ENCODE assay signal across 8 cellular contexts in the genomic region with DNA sequence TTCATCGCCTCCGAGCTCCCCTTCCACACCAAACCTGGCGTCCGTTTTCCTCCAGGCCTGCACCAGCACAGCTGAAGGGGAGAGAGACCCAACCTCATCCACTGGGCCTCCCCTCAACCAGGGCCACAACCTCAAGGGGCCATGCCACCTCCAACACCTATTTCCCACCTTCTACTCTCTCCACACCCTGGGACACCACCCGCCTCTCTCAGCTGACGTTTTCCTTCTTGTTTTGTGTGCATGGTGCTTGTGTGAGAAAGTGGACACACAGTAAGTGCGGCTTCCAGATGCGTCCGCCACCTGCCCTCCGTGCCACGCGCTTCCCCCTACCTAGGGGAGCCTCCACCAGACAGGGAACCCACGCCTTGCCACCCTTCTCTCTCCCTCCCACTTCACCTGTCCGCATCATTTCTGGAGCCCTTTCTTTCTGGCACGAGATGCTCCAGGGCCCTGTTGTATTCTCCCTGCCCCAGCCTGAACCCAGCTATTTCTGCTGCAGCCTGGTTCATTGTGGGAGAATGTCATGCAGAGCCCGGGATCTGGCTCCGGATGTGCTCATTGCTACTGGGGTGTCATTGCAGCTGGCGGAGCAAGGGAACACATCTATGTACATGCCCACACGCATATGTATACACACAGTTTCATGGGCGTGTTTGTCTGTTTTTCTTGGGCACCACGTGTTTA. TPM values are rescaled to one million over a fixed set of nuclear protein-coding genes. Genes with fewer than 3 reads are reported as not detected.
DNase-seq lines count a peak whose midpoint lies in the region; ATAC-seq and TF ChIP-seq lines count a peak whose summit lies in the region.

No MANE protein-coding gene starts in this region.

- H3K9ac ChIP-seq in HCT116 (ENCODE audit: low read length) (peak overlapping the region; percentile 78), skeletal muscle tissue (ENCODE audit: low read depth in 1 of 3, low read length in 3 of 3) (peak overlapping the region; percentile 80 to 93 (median 81))

- RAD21 ChIA-PET in HCT116 (lab: Charles Lee; ENCODE audit: low non-redundant PET in 1 of 2, low total read pairs in 2 of 2, uncharacterized antibody in 2 of 2, unreplicated experiment in 2 of 2) = no interaction called here

- H3K4me1 Mint-ChIP-seq in activated CD8-positive, alpha-beta T cell treated with anti-CD3 and anti-CD28 coated beads for 36 hours (ENCODE audit: low read depth) = peaks cover 47% of the 10 kb centered on the region

- H3K27me3 ChIP-seq in HCT116 (ENCODE audit: insufficient read depth, low read length) (no peaks in the 10 kb centered on the region), gastroesophageal sphincter (peaks cover 27% of the 10 kb centered on the region), skeletal muscle tissue (ENCODE audit: control insufficient read depth in 3 of 3, insufficient read depth in 3 of 3, low read length in 3 of 3) (peaks cover 4 to 11% (median 10%) of the 10 kb centered on the region in 3 donors)

- TF ChIP-seq CTCF in HCT116 (IDR thresholded peaks at IDR 0.05 in 2 of 3, conservative IDR thresholded peaks at IDR 0.05 in 1 of 3; ENCODE audit: borderline replicate concordance in 1 of 3, insufficient read depth in 1 of 3, low read depth in 2 of 3, low read length in 2 of 3) (no peak), gastroesophageal sphincter (IDR thresholded peaks at IDR 0.05) (no peak)
- no peak for TF ChIP-seq CTCF in activated CD8-positive, alpha-beta T cell treated with anti-CD3 and anti-CD28 coated beads for 36 hours (IDR thresholded peaks at IDR 0.05)

- H3K9me3 Mint-ChIP-seq in activated CD8-positive, alpha-beta T cell treated with anti-CD3 and anti-CD28 coated beads for 36 hours = no peaks in the 10 kb centered on the region

- BruUV-seq in HCT116 (replicated peaks; lab: Mats Ljungman, UMichigan) = TSS peak; percentile 64

- CTCF ChIA-PET in HCT116 (lab: Charles Lee) = interaction anchor here (1.3 kb wide), 1 partner anchor 16 kb away, joined by 4 read pairs; no protein-coding TSS in a partner anchor
- CTCF ChIA-PET in activated CD8-positive, alpha-beta T cell treated with anti-CD3 and anti-CD28 coated beads for 36 hours (lab: Charles Lee) = interaction anchor here (9.6 kb wide), 1 partner anchor 15 kb away, joined by 80 read pairs; no protein-coding TSS in a partner anchor

- no peak for ATAC-seq in HCT116
- ATAC-seq in activated CD8-positive, alpha-beta T cell treated with anti-CD3 and anti-CD28 coated beads for 36 hours = no peak
- ATAC-seq in gastroesophageal sphincter = no peak
- no peak for ATAC-seq in GM19463 (IDR thresholded peaks at IDR 0.05; ENCODE audit: unreplicated experiment)
- ATAC-seq in HG02642 (IDR thresholded peaks at IDR 0.05; ENCODE audit: poor library complexity, unreplicated experiment) = no peak

- no peak for TF ChIP-seq RAD21 in HCT116 (IDR thresholded peaks at IDR 0.05; ENCODE audit: low read depth)

- no peak overlapping the region for H2AFZ ChIP-seq in HCT116 (ENCODE audit: low read depth, low read length, poor library complexity, severe bottlenecking)

- no peaks in the 10 kb centered on the region for H3K9me2 ChIP-seq in HCT116 (ENCODE audit: insufficient read depth)

- peaks cover 16% of the 10 kb centered on the region for H3K36me3 Mint-ChIP-seq in activated CD8-positive, alpha-beta T cell treated with anti-CD3 and anti-CD28 coated beads for 36 hours (ENCODE audit: low read depth)

- peak overlapping the region; percentile 81 for H3K4me3 Mint-ChIP-seq in activated CD8-positive, alpha-beta T cell treated with anti-CD3 and anti-CD28 coated beads for 36 hours

- H3K4me3 ChIP-seq in HCT116 (replicated peaks in 1 of 2; ENCODE audit: low read depth in 1 of 2, low read length in 2 of 2) (peak overlapping the region; percentile 61 to 68), gastroesophageal sphincter (peak overlapping the region; percentile 65 to 98), skeletal muscle tissue (ENCODE audit: low read length in 3 of 3) (peak overlapping the region; percentile 68 to 87 (median 86))

- intact Hi-C loops in HCT116 (cut with micrococcal nuclease) = no loop called here
- intact Hi-C loops in activated CD8-positive, alpha-beta T cell treated with anti-CD3 and anti-CD28 coated beads for 36 hours (cut with micrococcal nuclease) = loop anchor here (10.0 kb wide), 1 partner anchor 107 kb away; no protein-coding TSS in a partner anchor

- H3K27me3 Mint-ChIP-seq in activated CD8-positive, alpha-beta T cell treated with anti-CD3 and anti-CD28 coated beads for 36 hours = peaks cover 2% of the 10 kb centered on the region

- no peak for TF ChIP-seq POLR2A in HCT116 (IDR thresholded peaks at IDR 0.05; ENCODE audit: borderline replicate concordance, extremely low read depth, insufficient read depth, insufficient read length)
- no peak for TF ChIP-seq POLR2A in gastroesophageal sphincter (IDR thresholded peaks at IDR 0.05)

- H4K20me1 ChIP-seq in HCT116 (ENCODE audit: insufficient read depth) = peaks cover 19% of the 10 kb centered on the region; the same call in 1 of the 2 replicates

- no peak for TF ChIP-seq EP300 in gastroesophageal sphincter (IDR thresholded peaks at IDR 0.05)

- DNase-seq in HCT116 (ENCODE audit: low read depth, low spot score) (no peak), ecto neural progenitor cell (ENCODE audit: low spot score) (no peak), ureter (ENCODE audit: low spot score) (no peak)
- peak; percentile 36 for DNase-seq in activated CD8-positive, alpha-beta T cell treated with anti-CD3 and anti-CD28 coated beads for 36 hours

- H3K9me3 ChIP-seq in HCT116 (ENCODE audit: control insufficient read depth in 1 of 2, insufficient read depth in 1 of 2, low read depth in 1 of 2, low read length in 2 of 2) = no peaks in the 10 kb centered on the region
- no peaks in the 10 kb centered on the region for H3K9me3 ChIP-seq in gastroesophageal sphincter
- no peaks in the 10 kb centered on the region for H3K9me3 ChIP-seq in skeletal muscle tissue (ENCODE audit: control insufficient read depth in 3 of 3, low read length in 3 of 3)

- 59 to 64% methylated on average over 13 to 16 of the region's 21 CpGs for WGBS in gastroesophageal sphincter (ENCODE audit: low coverage in 1 of 2), 2 donors

- H3K79me2 ChIP-seq in HCT116 (ENCODE audit: insufficient read depth, low read length) = peaks cover 30% of the 10 kb centered on the region

- H3K36me3 ChIP-seq in HCT116 (ENCODE audit: control insufficient read depth in 1 of 2, insufficient read depth in 2 of 2, low read length in 2 of 2) (no peaks in the 10 kb centered on the region; a peak in 1 of 4 replicates), gastroesophageal sphincter (no peaks in the 10 kb centered on the region), skeletal muscle tissue (ENCODE audit: control insufficient read depth in 3 of 3, insufficient read depth in 3 of 3, low read length in 3 of 3) (no peaks in the 10 kb centered on the region)

- POLR2A ChIA-PET in HCT116 (lab: Charles Lee) = no interaction called here
- POLR2A ChIA-PET in activated CD8-positive, alpha-beta T cell treated with anti-CD3 and anti-CD28 coated beads for 36 hours (lab: Charles Lee) = interaction anchor here (0.9 to 1.7 kb wide), 9 partner anchors 10 to 319 kb away, joined by 3 to 9 read pairs (median 4); no protein-coding TSS in a partner anchor

- H3K27ac ChIP-seq in HCT116 (ENCODE audit: low read depth, low read length) (peak overlapping the region; percentile 60), gastroesophageal sphincter (peak overlapping the region in 3 of 4 donors; percentile 94 to 98 (median 97)), skeletal muscle tissue (ENCODE audit: low read depth, low read length) (peak overlapping the region; percentile 76)

- peak overlapping the region; percentile 90 for H3K27ac Mint-ChIP-seq in activated CD8-positive, alpha-beta T cell treated with anti-CD3 and anti-CD28 coated beads for 36 hours

- H3K4me1 ChIP-seq in HCT116 (ENCODE audit: control insufficient read depth in 1 of 2, insufficient read depth in 2 of 2, low read length in 2 of 2) (peaks cover 40 to 62% of the 10 kb centered on the region in 2 experiments), gastroesophageal sphincter (peaks cover 0 to 65% (median 36%) of the 10 kb centered on the region in 3 donors), skeletal muscle tissue (ENCODE audit: control insufficient read depth in 3 of 3, insufficient read depth in 3 of 3, low read length in 3 of 3) (peaks cover 43 to 57% (median 50%) of the 10 kb centered on the region in 3 donors)

- peak overlapping the region; percentile 84 for H3K4me2 ChIP-seq in HCT116 (ENCODE audit: low read length)

TF ChIP-seq in HCT116, 20 proteins besides CTCF, POLR2A, EP300 and RAD21 (continues in another document):
- TF ChIP-seq POLR2AphosphoS5 (IDR thresholded peaks at IDR 0.05; ENCODE audit: low read depth, low read length) = no peak
- no peak for TF ChIP-seq ZFX (IDR thresholded peaks at IDR 0.05)
- no peak for TF ChIP-seq EZH2 (IDR thresholded peaks at IDR 0.05)

RNA-seq across cellular contexts. Expression of a gene that starts 1.3 kb away (rescaled TPM):
- 371 TPM for total RNA-seq in HCT116 (2021; ENCODE audit: unreplicated experiment)
- polyA plus RNA-seq in HCT116 (2012) = 424 and 488 TPM in 2 replicates
- 100 to 1,000 TPM; 318 to 330 TPM for total RNA-seq in activated CD8-positive, alpha-beta T cell treated with anti-CD3 and anti-CD28 coated beads for 36 hours
- total RNA-seq in gastroesophageal sphincter = 100 to 1,000 TPM; 129 to 175 (median 136) TPM
- 61.6 TPM for total RNA-seq in skeletal muscle tissue
- 304 TPM for total RNA-seq in ureter

RNA-seq across cellular contexts. Expression of a gene that starts 22.8 kb away (rescaled TPM):
- 2.3 TPM for total RNA-seq in HCT116 (2021; ENCODE audit: unreplicated experiment)
- 0.62 and 1.7 TPM in 2 replicates for polyA plus RNA-seq in HCT116 (2012)
- total RNA-seq in activated CD8-positive, alpha-beta T cell treated with anti-CD3 and anti-CD28 coated beads for 36 hours = under 1 TPM; 0.47 to 0.76 TPM
- total RNA-seq in gastroesophageal sphincter = under 1 TPM in 2 of 4 donors, not detected in 2; 0.40 to 0.47 TPM
- total RNA-seq in skeletal muscle tissue = 191 TPM
- 0.29 TPM for total RNA-seq in ureter

RNA-seq across cellular contexts. Expression of a gene that starts 26.9 kb away (rescaled TPM):
- total RNA-seq in HCT116 (2021; ENCODE audit: unreplicated experiment) = 27.5 TPM
- 27.5 and 29.4 TPM in 2 replicates for polyA plus RNA-seq in HCT116 (2012)
- 1 to 10 TPM; 2.1 to 2.2 TPM for total RNA-seq in activated CD8-positive, alpha-beta T cell treated with anti-CD3 and anti-CD28 coated beads for 36 hours
- 1 to 10 TPM in 3 of 4 donors, under 1 TPM in 1; 0.40 to 3.1 (median 1.8) TPM for total RNA-seq in gastroesophageal sphincter
- 21.9 TPM for total RNA-seq in skeletal muscle tissue
- total RNA-seq in ureter = not detected

Comparison
In these comparisons a context has a peak if more than half of its experiments do, and no peak if none do; other contexts are left out.
1. RNA of a gene that starts 22.8 kb away (total RNA-seq): 191 TPM in skeletal muscle tissue (single experiment); 2.3 TPM in HCT116 (single experiment), 0.47 to 0.76 TPM in activated CD8-positive, alpha-beta T cell treated with anti-CD3 and anti-CD28 coated beads for 36 hours, 0.40 to 0.47 TPM in gastroesophageal sphincter and 0.29 TPM in ureter (single experiment); every median in the first group is over 10 times any median in the second.
2. Peak in every context shown above with its lines, with median percentiles within 50 percentile points of each other: H3K27ac ChIP-seq and H3K4me3 ChIP-seq.